ENCODE assay signal across 27 cellular contexts in genomic region chr12:38490941-38491340, GRCh38.
"Had no signal": no experiment of that assay in that cellular context is flagged by ENCODE, and none has a peak within 500 bp of the region (broad histone marks: within the 10 kb centered on the region; RNA-seq: fewer than 3 reads in every experiment).

No MANE protein-coding gene starts in this region.

- H3K4me1 Mint-ChIP-seq: memory B cell; naive B cell; natural killer cell; stimulated activated memory B cell treated with anti-CD40 and anti-IgM and Interleukin-4, amounts not matched to agents 10 μg/mL and 1 μg/mL and 100 μg/mL, for 72 hours; stimulated activated naive CD8-positive, alpha-beta T cell treated with anti-CD3 and anti-CD28 coated beads, Interleukin-15, amount 100 ng/mL, for 72 hours had no signal

- H3K9me3 Mint-ChIP-seq: nephron progenitor cell; stimulated activated naive CD8-positive, alpha-beta T cell treated with anti-CD3 and anti-CD28 coated beads, Interleukin-15, amount 100 ng/mL, for 72 hours had no signal

- H3K27ac ChIP-seq: left ventricle myocardium inferior, pancreas, prostate gland, spleen, tibial nerve, upper lobe of left lung, vagina had no signal

- H3K27me3 Mint-ChIP-seq: memory B cell; naive B cell; stimulated activated memory B cell treated with anti-CD40 and anti-IgM and Interleukin-4, amounts not matched to agents 10 μg/mL and 1 μg/mL and 100 μg/mL, for 72 hours; stimulated activated naive CD8-positive, alpha-beta T cell treated with anti-CD3 and anti-CD28 coated beads, Interleukin-15, amount 100 ng/mL, for 72 hours had no signal

- H3K36me3 Mint-ChIP-seq: memory B cell; naive B cell; natural killer cell; stimulated activated memory B cell treated with anti-CD40 and anti-IgM and Interleukin-4, amounts not matched to agents 10 μg/mL and 1 μg/mL and 100 μg/mL, for 72 hours had no signal

- DNase-seq: hippocampal formation; left colon; left ventricle myocardium inferior; naive B cell; natural killer cell; nephron progenitor cell; pancreas; posterior cingulate gyrus; retina; right cardiac atrium; small intestine; spleen; stimulated activated CD4-positive, alpha-beta T cell treated with anti-CD3 and anti-CD28 coated beads, Interleukin-1b, Interleukin-23, amount 100 ng/mL, for 48 hours; stimulated activated CD4-positive, alpha-beta T cell treated with anti-CD3 and anti-CD28 coated beads, Interleukin-2, amount 100 ng/mL, for 48 hours; stimulated activated CD4-positive, alpha-beta T cell treated with anti-CD3 and anti-CD28 coated beads, Interleukin-4, amount 100 ng/mL, for 4 hours; stimulated activated CD8-positive, alpha-beta memory T cell treated with anti-CD3 and anti-CD28 coated beads, Interleukin-4, amount 100 ng/mL, for 48 hours; stimulated activated naive CD4-positive, alpha-beta T cell treated with Interleukin-2 at 50 U/mL for 16 hours; stimulated activated naive CD8-positive, alpha-beta T cell treated with anti-CD3 and anti-CD28 coated beads, Interleukin-15, amount 100 ng/mL, for 72 hours; substantia nigra; upper lobe of left lung had no signal

- H3K4me1 ChIP-seq: left ventricle myocardium inferior, pancreas, prostate gland, spleen, tibial nerve, upper lobe of left lung, vagina had no signal

- H3K4me3 ChIP-seq: left ventricle myocardium inferior, lung, pancreas, prostate gland, spleen, tibial nerve, upper lobe of left lung, vagina had no signal

- H3K36me3 ChIP-seq: left ventricle myocardium inferior, pancreas, prostate gland, spleen, tibial nerve, upper lobe of left lung, vagina had no signal

- H3K9me3 ChIP-seq: pancreas, prostate gland, spleen, upper lobe of left lung, vagina had no signal

- H3K27ac Mint-ChIP-seq: memory B cell; naive B cell; natural killer cell; nephron progenitor cell; stimulated activated memory B cell treated with anti-CD40 and anti-IgM and Interleukin-4, amounts not matched to agents 10 μg/mL and 1 μg/mL and 100 μg/mL, for 72 hours; stimulated activated naive CD8-positive, alpha-beta T cell treated with anti-CD3 and anti-CD28 coated beads, Interleukin-15, amount 100 ng/mL, for 72 hours had no signal

- ATAC-seq: left colon; natural killer cell; pancreas; right cardiac atrium; sciatic nerve; stimulated activated memory B cell treated with anti-CD40 and anti-IgM and Interleukin-4, amounts not matched to agents 10 μg/mL and 1 μg/mL and 100 μg/mL, for 72 hours; stimulated activated naive CD8-positive, alpha-beta T cell treated with anti-CD3 and anti-CD28 coated beads, Interleukin-15, amount 100 ng/mL, for 72 hours had no signal

- H3K4me3 Mint-ChIP-seq: memory B cell; naive B cell; natural killer cell; nephron progenitor cell; stimulated activated memory B cell treated with anti-CD40 and anti-IgM and Interleukin-4, amounts not matched to agents 10 μg/mL and 1 μg/mL and 100 μg/mL, for 72 hours; stimulated activated naive CD8-positive, alpha-beta T cell treated with anti-CD3 and anti-CD28 coated beads, Interleukin-15, amount 100 ng/mL, for 72 hours had no signal

- H3K27me3 ChIP-seq: pancreas, spleen, tibial nerve, upper lobe of left lung, vagina had no signal
